8 cellular contexts compared by ENCODE assay signal in the genomic region with DNA sequence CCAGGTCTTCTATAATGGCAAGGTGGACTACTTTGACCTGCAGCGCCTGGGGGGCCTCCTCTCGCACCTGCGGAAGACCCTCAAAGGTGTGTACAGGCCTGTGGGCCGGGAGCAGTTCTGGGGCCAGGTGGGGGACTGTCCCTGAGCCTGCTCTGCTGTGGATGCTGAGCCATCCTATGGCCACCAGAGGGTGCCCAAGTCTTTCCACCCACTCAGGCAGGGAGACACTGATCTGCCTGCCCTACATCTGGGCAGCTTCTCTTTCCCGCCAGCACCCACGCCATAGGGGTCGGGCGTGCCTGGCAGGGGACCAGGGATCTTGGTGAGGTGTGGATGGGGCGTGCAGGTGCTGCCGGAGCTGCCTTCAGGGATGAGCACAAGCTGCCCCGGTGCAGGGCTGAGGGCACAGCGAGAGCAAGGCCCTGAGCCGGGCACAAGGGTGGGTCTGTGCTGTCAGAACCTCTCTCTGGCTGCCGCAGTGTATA. TPM values are rescaled to one million over a fixed set of nuclear protein-coding genes. Genes with fewer than 3 reads are reported as not detected.
DNase-seq lines count a peak whose midpoint lies in the region; ATAC-seq and TF ChIP-seq lines count a peak whose summit lies in the region.

No MANE protein-coding gene starts in this region.

- H3K36me3 Mint-ChIP-seq in activated T-helper 1 cell treated with anti-CD3 and anti-CD28 coated beads, Interleukin-12 subunit alpha, Interleukin-12 subunit beta, Interleukin-2, Interleukin-4 antibody, amounts not matched to agents 30 ng/mL and 10 ng/mL and 1 ng/mL, durations not matched to agents 14 hours and 24 hours and 36 hours (ENCODE audit: low read depth) = peaks cover 5% of the 10 kb centered on the region
- peaks cover 10% of the 10 kb centered on the region for H3K36me3 Mint-ChIP-seq in osteocyte (ENCODE audit: unreplicated experiment)

- H3K4me1 Mint-ChIP-seq in activated T-helper 1 cell treated with anti-CD3 and anti-CD28 coated beads, Interleukin-12 subunit alpha, Interleukin-12 subunit beta, Interleukin-2, Interleukin-4 antibody, amounts not matched to agents 30 ng/mL and 10 ng/mL and 1 ng/mL, durations not matched to agents 14 hours and 24 hours and 36 hours (ENCODE audit: low read depth) = no peaks in the 10 kb centered on the region
- H3K4me1 Mint-ChIP-seq in osteocyte (ENCODE audit: unreplicated experiment) = peaks cover 5% of the 10 kb centered on the region

- H3K9me3 ChIP-seq in Panc1 (ENCODE audit: control insufficient read depth, insufficient read depth, low read depth, low read length) = no peaks in the 10 kb centered on the region

- H3K9me3 Mint-ChIP-seq in activated T-helper 1 cell treated with anti-CD3 and anti-CD28 coated beads, Interleukin-12 subunit alpha, Interleukin-12 subunit beta, Interleukin-2, Interleukin-4 antibody, amounts not matched to agents 30 ng/mL and 10 ng/mL and 1 ng/mL, durations not matched to agents 14 hours and 24 hours and 36 hours = no peaks in the 10 kb centered on the region
- no peaks in the 10 kb centered on the region for H3K9me3 Mint-ChIP-seq in osteocyte (ENCODE audit: unreplicated experiment)

- H3K27ac Mint-ChIP-seq in activated T-helper 1 cell treated with anti-CD3 and anti-CD28 coated beads, Interleukin-12 subunit alpha, Interleukin-12 subunit beta, Interleukin-2, Interleukin-4 antibody, amounts not matched to agents 30 ng/mL and 10 ng/mL and 1 ng/mL, durations not matched to agents 14 hours and 24 hours and 36 hours = no peak overlapping the region
- no peak overlapping the region for H3K27ac Mint-ChIP-seq in osteocyte (ENCODE audit: unreplicated experiment)

- H3K4me1 ChIP-seq in Panc1 (ENCODE audit: control insufficient read depth, insufficient read depth, low read length) = no peaks in the 10 kb centered on the region

- in situ Hi-C loops in Panc1 (cut with HindIII; ENCODE audit: low pct_unique_long_range_greater_than_20kb, low sequenced_read_pairs) = no loop called here

- CTCF ChIA-PET in Panc1 (lab: Charles Lee) = no interaction called here

- H3K36me3 ChIP-seq in Panc1 (ENCODE audit: control insufficient read depth, insufficient read depth, low read length) = no peaks in the 10 kb centered on the region

- H3K27ac ChIP-seq in 22Rv1 (no peak overlapping the region), Panc1 (ENCODE audit: low read length) (no peak overlapping the region)

- no peaks in the 10 kb centered on the region for H3K27me3 ChIP-seq in Panc1 (ENCODE audit: control insufficient read depth, insufficient read depth, low read length)

- intact Hi-C loops in Panc1 (cut with micrococcal nuclease; ENCODE audit: unreplicated experiment) = no loop called here
- intact Hi-C loops in activated T-helper 1 cell treated with anti-CD3 and anti-CD28 coated beads, Interleukin-12 subunit alpha, Interleukin-12 subunit beta, Interleukin-2, Interleukin-4 antibody, amounts not matched to agents 30 ng/mL and 10 ng/mL and 1 ng/mL, durations not matched to agents 14 hours and 24 hours and 36 hours (cut with micrococcal nuclease) = loop anchor here (1.0 kb wide), 5 partner anchors 16 to 203 kb away; partner anchors contain the start of gene AMIGO3

- no peak overlapping the region for H3K4me3 ChIP-seq in Panc1 (ENCODE audit: low read depth in 2 of 2, low read length in 2 of 2)

- no peaks in the 10 kb centered on the region for H3K27me3 Mint-ChIP-seq in activated T-helper 1 cell treated with anti-CD3 and anti-CD28 coated beads, Interleukin-12 subunit alpha, Interleukin-12 subunit beta, Interleukin-2, Interleukin-4 antibody, amounts not matched to agents 30 ng/mL and 10 ng/mL and 1 ng/mL, durations not matched to agents 14 hours and 24 hours and 36 hours (ENCODE audit: insufficient read depth)
- no peaks in the 10 kb centered on the region for H3K27me3 Mint-ChIP-seq in osteocyte (ENCODE audit: unreplicated experiment)

- no peak overlapping the region for H3K4me3 Mint-ChIP-seq in activated T-helper 1 cell treated with anti-CD3 and anti-CD28 coated beads, Interleukin-12 subunit alpha, Interleukin-12 subunit beta, Interleukin-2, Interleukin-4 antibody, amounts not matched to agents 30 ng/mL and 10 ng/mL and 1 ng/mL, durations not matched to agents 14 hours and 24 hours and 36 hours
- no peak overlapping the region for H3K4me3 Mint-ChIP-seq in osteocyte (ENCODE audit: unreplicated experiment)

- POLR2A ChIA-PET in Panc1 (lab: Charles Lee) = no interaction called here

- TF ChIP-seq CTCF in 22Rv1 (IDR thresholded peaks at IDR 0.05) = peak; percentile 87
- TF ChIP-seq CTCF in GM12872 (IDR thresholded peaks at IDR 0.05; ENCODE audit: insufficient read depth, low read depth, low read length) = peak; percentile 95
- TF ChIP-seq CTCF in Panc1 (IDR thresholded peaks at IDR 0.05) = peak; percentile 89
- TF ChIP-seq CTCF in osteocyte (IDR thresholded peaks at IDR 0.05) = peak; percentile 84

- no TSS peak for BruUV-seq in Panc1 (replicated peaks; lab: Mats Ljungman, UMichigan)

- ATAC-seq in Panc1 (peak; percentile 92), GM19397 (IDR thresholded peaks at IDR 0.05; ENCODE audit: unreplicated experiment) (no peak)

- peak; percentile 57 for DNase-seq in HK-2 (ENCODE audit: unreplicated experiment)
- DNase-seq in Panc1 (ENCODE audit: low read depth, low spot score) = peak; percentile 30
- peak; percentile 57 for DNase-seq in activated T-helper 1 cell treated with anti-CD3 and anti-CD28 coated beads, Interleukin-12 subunit alpha, Interleukin-12 subunit beta, Interleukin-2, Interleukin-4 antibody, amounts not matched to agents 30 ng/mL and 10 ng/mL and 1 ng/mL, durations not matched to agents 14 hours and 24 hours and 36 hours (ENCODE audit: low spot score)
- DNase-seq in fibroblast of the conjunctiva (ENCODE audit: low read depth) = peak; percentile 41
- DNase-seq in osteocyte (ENCODE audit: extremely low spot score, unreplicated experiment) = no peak

RNA-seq across cellular contexts. Expression of gene RNF123, which starts 14.1 kb away (rescaled TPM):
- total RNA-seq in Panc1 (2021; ENCODE audit: unreplicated experiment) (23.1 TPM), osteocyte (50.9 and 61.0 TPM in 2 replicates)
- 31.2 TPM for polyA plus RNA-seq in Panc1 (2012; ENCODE audit: insufficient read length)
- 53.8 and 54.3 TPM in 2 replicates for total RNA-seq in activated T-helper 1 cell treated with anti-CD3 and anti-CD28 coated beads, Interleukin-12 subunit alpha, Interleukin-12 subunit beta, Interleukin-2, Interleukin-4 antibody, amounts not matched to agents 30 ng/mL and 10 ng/mL and 1 ng/mL, durations not matched to agents 14 hours and 24 hours and 36 hours

RNA-seq across cellular contexts. Expression of gene MST1, which starts 14.2 kb away (rescaled TPM):
- total RNA-seq in Panc1 (2021; ENCODE audit: unreplicated experiment) (14.0 TPM), osteocyte (35.9 and 38.3 TPM in 2 replicates)
- polyA plus RNA-seq in Panc1 (2012; ENCODE audit: insufficient read length) = 19.4 TPM
- total RNA-seq in activated T-helper 1 cell treated with anti-CD3 and anti-CD28 coated beads, Interleukin-12 subunit alpha, Interleukin-12 subunit beta, Interleukin-2, Interleukin-4 antibody, amounts not matched to agents 30 ng/mL and 10 ng/mL and 1 ng/mL, durations not matched to agents 14 hours and 24 hours and 36 hours = 6.5 and 8.2 TPM in 2 replicates

RNA-seq across cellular contexts. Expression of gene AMIGO3, which starts 16.0 kb away (rescaled TPM):
- total RNA-seq in Panc1 (2021; ENCODE audit: unreplicated experiment) (0.72 TPM), osteocyte (not detected in 2 replicates)
- 4.9 TPM for polyA plus RNA-seq in Panc1 (2012; ENCODE audit: insufficient read length)
- total RNA-seq in activated T-helper 1 cell treated with anti-CD3 and anti-CD28 coated beads, Interleukin-12 subunit alpha, Interleukin-12 subunit beta, Interleukin-2, Interleukin-4 antibody, amounts not matched to agents 30 ng/mL and 10 ng/mL and 1 ng/mL, durations not matched to agents 14 hours and 24 hours and 36 hours = 0.39 TPM in 1 of 2 replicates, not detected in the other

RNA-seq across cellular contexts. Expression of gene GMPPB, which starts 20.3 kb away (rescaled TPM):
- 28.4 TPM for total RNA-seq in Panc1 (2021; ENCODE audit: unreplicated experiment)
- 29.6 TPM for polyA plus RNA-seq in Panc1 (2012; ENCODE audit: insufficient read length)
- total RNA-seq in activated T-helper 1 cell treated with anti-CD3 and anti-CD28 coated beads, Interleukin-12 subunit alpha, Interleukin-12 subunit beta, Interleukin-2, Interleukin-4 antibody, amounts not matched to agents 30 ng/mL and 10 ng/mL and 1 ng/mL, durations not matched to agents 14 hours and 24 hours and 36 hours = 49.1 and 49.2 TPM in 2 replicates
- 27.3 and 27.5 TPM in 2 replicates for total RNA-seq in osteocyte

RNA-seq across cellular contexts. Expression of gene APEH, which starts 29.3 kb away (rescaled TPM):
- total RNA-seq in Panc1 (2021; ENCODE audit: unreplicated experiment) (131 TPM), osteocyte (98.5 and 105 TPM in 2 replicates)
- 169 TPM for polyA plus RNA-seq in Panc1 (2012; ENCODE audit: insufficient read length)
- total RNA-seq in activated T-helper 1 cell treated with anti-CD3 and anti-CD28 coated beads, Interleukin-12 subunit alpha, Interleukin-12 subunit beta, Interleukin-2, Interleukin-4 antibody, amounts not matched to agents 30 ng/mL and 10 ng/mL and 1 ng/mL, durations not matched to agents 14 hours and 24 hours and 36 hours = 113 and 115 TPM in 2 replicates
